Comparison of ENCODE assay signal across 1 cellular context in genomic region chr10:17228081-17229015, GRCh38.
TF ChIP-seq lines count a peak whose summit lies in the region.

TSS of gene VIM (plus strand) at chr10:17228241. CDS start at chr10:17229423, 1,182 bp downstream.

TF ChIP-seq in GM12878, 131 proteins besides CTCF, POLR2A, EP300 and RAD21 (continued from another document and continues in another):
- no peak for TF ChIP-seq ATF3 (IDR thresholded peaks at IDR 0.05; ENCODE audit: borderline replicate concordance, extremely low read depth, low read depth, low read length)
- no peak for TF ChIP-seq POU2F2 (IDR thresholded peaks at IDR 0.05; ENCODE audit: borderline replicate concordance, low read depth, low read length)
- TF ChIP-seq CUX1 (IDR thresholded peaks at IDR 0.05; ENCODE audit: insufficient replicate concordance, low read depth, low read length): no peak
- TF ChIP-seq USF2 (IDR thresholded peaks at IDR 0.05; ENCODE audit: borderline replicate concordance, low read depth, low read length): no peak
- TF ChIP-seq DPF2 (IDR thresholded peaks at IDR 0.05): peak; percentile 67
- peak; percentile 16 to 23; a peak in 3 of 4 replicates for TF ChIP-seq BHLHE40 (IDR thresholded peaks at IDR 0.05; ENCODE audit: borderline replicate concordance in 1 of 2, low read depth in 2 of 2, low read length in 1 of 2)
- TF ChIP-seq SMARCA5 (IDR thresholded peaks at IDR 0.05): no peak
- peak; percentile 90 for TF ChIP-seq IKZF1 (conservative IDR thresholded peaks at IDR 0.05)
- no peak for TF ChIP-seq ASH2L (IDR thresholded peaks at IDR 0.05; ENCODE audit: borderline replicate concordance, low read depth)
- TF ChIP-seq CREB1 (IDR thresholded peaks at IDR 0.05; ENCODE audit: low read depth): no peak
- no peak for TF ChIP-seq SUPT20H (IDR thresholded peaks at IDR 0.05; ENCODE audit: borderline replicate concordance, control insufficient read depth, low read depth, low read length)
- peak in 1 of 2 experiments; percentile 38; a peak in 1 of 3 replicates for TF ChIP-seq EGR1 (IDR thresholded peaks at IDR 0.05; ENCODE audit: borderline replicate concordance in 1 of 2, low read depth in 2 of 2, low read length in 2 of 2)
- TF ChIP-seq CHD2 (IDR thresholded peaks at IDR 0.05; ENCODE audit: borderline replicate concordance, low read depth, low read length): peak; percentile 29; the same call in 1 of the 2 replicates
- no peak for TF ChIP-seq E2F8 (IDR thresholded peaks at IDR 0.05; ENCODE audit: low read depth, partially characterized antibody)
- TF ChIP-seq NBN (IDR thresholded peaks at IDR 0.05): no peak
- no peak for TF ChIP-seq STAT1 (conservative IDR thresholded peaks at IDR 0.05)
- no peak for TF ChIP-seq MYB (IDR thresholded peaks at IDR 0.05; ENCODE audit: borderline replicate concordance, low read depth, low read length)
- no peak for TF ChIP-seq MEF2B (IDR thresholded peaks at IDR 0.05; ENCODE audit: partially characterized antibody, poor library complexity, severe bottlenecking)
- TF ChIP-seq RUNX3 (IDR thresholded peaks at IDR 0.05; ENCODE audit: low read length): peak; percentile 67; the same call in 1 of the 2 replicates
- TF ChIP-seq JUNB (IDR thresholded peaks at IDR 0.05): no peak
- no peak for TF ChIP-seq ZNF592 (IDR thresholded peaks at IDR 0.05)
- peak; percentile 56; the same call in 1 of the 2 replicates for TF ChIP-seq ZNF217 (IDR thresholded peaks at IDR 0.05)
- no peak for TF ChIP-seq MTA2 (IDR thresholded peaks at IDR 0.05; ENCODE audit: low read depth)
- no peak for TF ChIP-seq IRF5 (IDR thresholded peaks at IDR 0.05; ENCODE audit: borderline replicate concordance)
- TF ChIP-seq CBFB (IDR thresholded peaks at IDR 0.05; ENCODE audit: low read depth): peak; percentile 14; the same call in 1 of the 2 replicates
- TF ChIP-seq SP1 (IDR thresholded peaks at IDR 0.05; ENCODE audit: low read depth, low read length): no peak
- TF ChIP-seq SREBF1 (IDR thresholded peaks at IDR 0.05; ENCODE audit: low read length): no peak
- TF ChIP-seq SMC3 (IDR thresholded peaks at IDR 0.05; ENCODE audit: borderline replicate concordance, low read length): no peak
- no peak for TF ChIP-seq ZBED1 (IDR thresholded peaks at IDR 0.05; ENCODE audit: borderline replicate concordance)
- TF ChIP-seq KDM1A (IDR thresholded peaks at IDR 0.05; ENCODE audit: borderline replicate concordance): no peak
- 0 out of 2 replicates have a peak, but pooled peaks have one; percentile 18 for TF ChIP-seq MEF2A (IDR thresholded peaks at IDR 0.05; ENCODE audit: insufficient read depth, low read depth, low read length)
- peak; percentile 22; the same call in 1 of the 2 replicates for TF ChIP-seq TCF12 (IDR thresholded peaks at IDR 0.05; ENCODE audit: low read depth, low read length)
- no peak for TF ChIP-seq ZNF687 (IDR thresholded peaks at IDR 0.05)
- no peak for TF ChIP-seq MLLT1 (IDR thresholded peaks at IDR 0.05)
